In the genomic region with DNA sequence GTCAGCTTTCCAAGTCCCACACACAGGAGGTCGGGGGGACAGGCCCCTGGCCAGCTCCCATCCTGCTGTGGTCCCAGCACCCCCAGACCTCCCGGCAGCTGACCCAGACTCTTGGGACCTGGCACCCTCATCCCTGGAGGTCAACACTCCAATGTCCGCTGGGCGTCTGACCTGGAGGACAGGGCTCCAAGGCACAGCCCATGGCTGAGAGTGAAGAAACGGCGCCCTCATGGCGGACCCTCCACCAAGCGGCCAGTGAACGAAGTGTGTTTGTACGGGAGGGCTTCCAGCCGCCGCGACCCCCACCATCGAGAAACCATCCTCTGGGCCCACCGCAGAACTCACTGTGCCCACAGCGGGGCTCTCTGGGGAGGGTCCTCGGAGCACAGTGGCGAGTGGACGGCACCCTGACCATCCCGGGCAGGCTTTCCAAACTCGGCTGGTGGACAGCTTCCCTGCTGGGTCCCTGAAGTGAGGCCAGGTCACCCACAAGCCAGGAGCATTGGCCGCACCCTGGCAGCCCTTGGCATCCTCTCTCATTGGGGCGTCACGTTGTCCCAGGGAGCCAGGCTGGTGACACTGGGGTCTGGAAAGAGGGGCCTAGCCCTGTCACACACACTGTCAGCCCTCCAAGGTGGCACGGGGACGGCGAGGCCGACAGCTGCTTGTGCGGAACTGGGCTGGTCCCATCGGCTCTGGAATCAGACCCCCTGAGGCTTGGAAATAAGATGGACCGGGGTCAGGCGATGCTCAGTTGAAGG, we compare ENCODE assay signal across 14 cellular contexts. TPM values are rescaled to one million over a fixed set of nuclear protein-coding genes. Genes with fewer than 3 reads are reported as not detected.
DNase-seq lines count a peak whose midpoint lies in the region; ATAC-seq and TF ChIP-seq lines count a peak whose summit lies in the region.
"Had no signal": no experiment of that assay in that cellular context is flagged by ENCODE, and none has a peak within 500 bp of the region (broad histone marks: within the 10 kb centered on the region; RNA-seq: fewer than 3 reads in every experiment).

No MANE protein-coding gene starts in this region.

- H3K4me3 Mint-ChIP-seq in immature natural killer cell = no peak overlapping the region
- H3K4me3 Mint-ChIP-seq: activated naive CD4-positive, alpha-beta T cell treated with anti-CD3 and anti-CD28 coated beads, Interleukin-2, amount 10 ng/mL, durations not matched to agents 7 days and 5 days; neural crest cell had no signal

- H3K9me1 ChIP-seq in IMR-90 (ENCODE audit: insufficient read depth, low read length) = peaks cover 12% of the 10 kb centered on the region

- H2AK5ac ChIP-seq in IMR-90 (ENCODE audit: low read depth, low read length) = peak overlapping the region; percentile 99

- peak overlapping the region; percentile 99 for H4K91ac ChIP-seq in IMR-90 (ENCODE audit: insufficient read depth, low read depth, low read length)

- CTCF ChIA-PET in IMR-90 (lab: Yijun Ruan, JAX) = interaction anchor here (1.2 to 1.3 kb wide), 2 partner anchors 24 to 69 kb away, joined by 3 read pairs; a partner anchor contains a TSS

- H3K4me3 ChIP-seq in IMR-90 (ENCODE audit: insufficient read depth, low read depth, low read length) = no peak overlapping the region
- H3K4me3 ChIP-seq in duodenal mucosa (ENCODE audit: low read depth in 1 of 2, low read length in 2 of 2) = no peak overlapping the region
- no peak overlapping the region for H3K4me3 ChIP-seq in stomach smooth muscle (ENCODE audit: low read length in 2 of 2)

- H3K18ac ChIP-seq in IMR-90 (ENCODE audit: low read depth, low read length) = peak overlapping the region; percentile 75

- H3K56ac ChIP-seq in IMR-90 (ENCODE audit: extremely low read depth, insufficient read depth, low read length) = peak overlapping the region; percentile 91

- no peak overlapping the region; the same call in 1 of the 2 replicates for H3K4me2 ChIP-seq in IMR-90 (ENCODE audit: low read depth, low read length)

- peak overlapping the region; percentile 99 for H3K4ac ChIP-seq in IMR-90 (ENCODE audit: low read depth, low read length)

- no peaks in the 10 kb centered on the region for H3K36me3 Mint-ChIP-seq in immature natural killer cell
- H3K36me3 Mint-ChIP-seq: activated naive CD4-positive, alpha-beta T cell treated with anti-CD3 and anti-CD28 coated beads, Interleukin-2, amount 10 ng/mL, durations not matched to agents 7 days and 5 days had no signal

- TF ChIP-seq CTCF in IMR-90 (conservative IDR thresholded peaks at IDR 0.05; ENCODE audit: low read depth, low read length) = no peak

- peak overlapping the region; percentile 96 for H3K14ac ChIP-seq in IMR-90 (replicated peaks; ENCODE audit: low read depth, low read length)

- H3K9me3 ChIP-seq in IMR-90 (ENCODE audit: control insufficient read depth, insufficient read depth, low read length) (no peaks in the 10 kb centered on the region), duodenal mucosa (ENCODE audit: control insufficient read depth in 1 of 2, low read length in 2 of 2) (no peaks in the 10 kb centered on the region), stomach smooth muscle (ENCODE audit: control insufficient read depth in 2 of 2, low read length in 2 of 2) (no peaks in the 10 kb centered on the region)

- peak overlapping the region; percentile 99 for H2BK5ac ChIP-seq in IMR-90 (ENCODE audit: low read depth, low read length, poor library complexity, severe bottlenecking)

- peak overlapping the region; percentile 87 for H4K5ac ChIP-seq in IMR-90 (ENCODE audit: low read depth, low read length)

- H3K4me1 ChIP-seq in IMR-90 (ENCODE audit: control insufficient read depth, insufficient read depth, low read length) (peaks cover 27% of the 10 kb centered on the region), duodenal mucosa (ENCODE audit: control insufficient read depth in 1 of 2, insufficient read depth in 2 of 2, low read length in 2 of 2) (no peaks in the 10 kb centered on the region), stomach smooth muscle (ENCODE audit: control insufficient read depth, insufficient read depth, low read length) (peaks cover 28% of the 10 kb centered on the region)

- peaks cover 4 to 40% of the 10 kb centered on the region in 2 experiments; a peak in 3 of 4 replicates for H3K79me1 ChIP-seq in IMR-90 (ENCODE audit: low read depth in 1 of 2, low read length in 2 of 2)

- H3K27ac Mint-ChIP-seq in immature natural killer cell = peak overlapping the region in 1 of 6 donors; percentile 60
- H3K27ac Mint-ChIP-seq: activated naive CD4-positive, alpha-beta T cell treated with anti-CD3 and anti-CD28 coated beads, Interleukin-2, amount 10 ng/mL, durations not matched to agents 7 days and 5 days had no signal

- TF ChIP-seq RAD21 in IMR-90 (IDR thresholded peaks at IDR 0.05; ENCODE audit: low read length) = no peak

- intact Hi-C loops in IMR-90 (cut with micrococcal nuclease) = loop anchor here (1.0 to 2.0 kb wide), 3 partner anchors 14 to 42 kb away; no protein-coding TSS in a partner anchor

- H2AFZ ChIP-seq in IMR-90 (replicated peaks; ENCODE audit: low read length, poor library complexity) = peak overlapping the region; percentile 79

- peak overlapping the region; percentile 83 to 88 for H4K8ac ChIP-seq in IMR-90 (ENCODE audit: low read depth in 2 of 2, low read length in 2 of 2)

- DNase-seq in IMR-90 (no peak), mesenteric fat pad (ENCODE audit: low spot score) (peak; percentile 89), NCI-H748 (lab: John Stamatoyannopoulos, UW; ENCODE audit: unreplicated experiment) (no peak), immature natural killer cell (no peak), NCI-H524 (lab: John Stamatoyannopoulos, UW) (no peak)
- DNase-seq: activated naive CD4-positive, alpha-beta T cell treated with anti-CD3 and anti-CD28 coated beads, Interleukin-2, amount 10 ng/mL, durations not matched to agents 7 days and 5 days; C1 segment of cervical spinal cord; stimulated activated CD4-positive, alpha-beta T cell treated with anti-CD3 and anti-CD28 coated beads, Interleukin-4, amount 100 ng/mL, for 4 hours; substantia nigra; SW 1271 had no signal

- ATAC-seq in IMR-90 (ENCODE audit: low read depth) (no peak), HG02623 (IDR thresholded peaks at IDR 0.05; ENCODE audit: unreplicated experiment) (no peak)

- WGBS in IMR-90 (ENCODE audit: extremely low coverage in 2 of 2, insufficient read length in 1 of 2), 2 experiments = 87% methylated on average over 14 of the region's 32 CpGs; no CpG with 5 or more reads in 1 of the 2 experiments

- 0 out of 2 replicates have a peak, but pooled peaks cover 3% of the 10 kb centered on the region for H4K20me1 ChIP-seq in IMR-90 (ENCODE audit: insufficient read depth, low read length)

- dilution Hi-C loops in IMR-90 (cut with HindIII; ENCODE audit: low sequenced_read_pairs, unreplicated experiment) = no loop called here

- H3K27me3 Mint-ChIP-seq in immature natural killer cell (ENCODE audit: low read depth in 3 of 3) = peaks cover 4 to 16% (median 14%) of the 10 kb centered on the region in 3 donors
- H3K27me3 Mint-ChIP-seq: activated naive CD4-positive, alpha-beta T cell treated with anti-CD3 and anti-CD28 coated beads, Interleukin-2, amount 10 ng/mL, durations not matched to agents 7 days and 5 days had no signal

- in situ Hi-C loops in IMR-90 (cut with MboI; ENCODE audit: low sequenced_read_pairs) = no loop called here

- TF ChIP-seq POLR2A in IMR-90 (IDR thresholded peaks at IDR 0.05; ENCODE audit: low read depth, low read length) = no peak; the same call in 1 of the 2 replicates

- peak overlapping the region; percentile 95 for H2AK9ac ChIP-seq in IMR-90 (replicated peaks; ENCODE audit: low read depth, low read length, poor library complexity)

- H3K36me3 ChIP-seq in IMR-90 (ENCODE audit: control insufficient read depth, insufficient read depth, low read length) = no peaks in the 10 kb centered on the region
- no peaks in the 10 kb centered on the region for H3K36me3 ChIP-seq in duodenal mucosa (ENCODE audit: control insufficient read depth in 1 of 2, insufficient read depth in 2 of 2, low read length in 2 of 2)
- no peaks in the 10 kb centered on the region for H3K36me3 ChIP-seq in stomach smooth muscle (ENCODE audit: control insufficient read depth in 2 of 2, insufficient read depth in 2 of 2, low read length in 2 of 2)

- peaks cover 0 to 10% (median 0%) of the 10 kb centered on the region in 6 donors for H3K9me3 Mint-ChIP-seq in immature natural killer cell
- H3K9me3 Mint-ChIP-seq: activated naive CD4-positive, alpha-beta T cell treated with anti-CD3 and anti-CD28 coated beads, Interleukin-2, amount 10 ng/mL, durations not matched to agents 7 days and 5 days; neural crest cell had no signal

- BruUV-seq in IMR-90 (replicated peaks; lab: Mats Ljungman, UMichigan) = no TSS peak

- POLR2A ChIA-PET in IMR-90 (lab: Charles Lee; ENCODE audit: unreplicated experiment) = no interaction called here

- peak overlapping the region; percentile 34; the same call in 1 of the 2 replicates for H3K9ac ChIP-seq in IMR-90 (ENCODE audit: low read depth, low read length)
- H3K9ac ChIP-seq in duodenal mucosa (ENCODE audit: low read depth in 1 of 2, low read length in 2 of 2) = no peak overlapping the region
- peak overlapping the region in 1 of 2 donors; percentile 13 for H3K9ac ChIP-seq in stomach smooth muscle (ENCODE audit: low read length in 2 of 2)

- H2BK15ac ChIP-seq in IMR-90 (ENCODE audit: low read depth, low read length) = peak overlapping the region; percentile 100; the same call in 2 of the 3 replicates

- H3K4me1 Mint-ChIP-seq in immature natural killer cell = peaks cover 0 to 17% of the 10 kb centered on the region in 2 donors
- H3K4me1 Mint-ChIP-seq: activated naive CD4-positive, alpha-beta T cell treated with anti-CD3 and anti-CD28 coated beads, Interleukin-2, amount 10 ng/mL, durations not matched to agents 7 days and 5 days had no signal

- H3K27ac ChIP-seq in IMR-90 (ENCODE audit: insufficient read depth, low read length) (peak overlapping the region; percentile 95), duodenal mucosa (ENCODE audit: low read depth, low read length) (peak overlapping the region; percentile 78), stomach smooth muscle (ENCODE audit: low read length) (peak overlapping the region; percentile 76)

- H2BK20ac ChIP-seq in IMR-90 (ENCODE audit: low read depth, low read length) = peak overlapping the region; percentile 86

- H3K27me3 ChIP-seq in IMR-90 (ENCODE audit: control insufficient read depth, insufficient read depth, low read length) = no peaks in the 10 kb centered on the region
- H3K27me3 ChIP-seq in duodenal mucosa (ENCODE audit: control insufficient read depth in 1 of 2, insufficient read depth in 2 of 2, low read length in 2 of 2) = no peaks in the 10 kb centered on the region
- no peaks in the 10 kb centered on the region for H3K27me3 ChIP-seq in stomach smooth muscle (ENCODE audit: control insufficient read depth in 1 of 2, insufficient read depth in 2 of 2, low read length in 2 of 2)

- H2BK120ac ChIP-seq in IMR-90 (ENCODE audit: low read depth, low read length) = peak overlapping the region; percentile 100

- peak overlapping the region; percentile 89 for H3K23ac ChIP-seq in IMR-90 (ENCODE audit: low read depth, low read length)

RNA-seq across cellular contexts. Expression of a gene that starts 47.8 kb away (rescaled TPM):
- total RNA-seq in IMR-90 (2012; rRNA removed) (208 and 222 TPM in 2 replicates), mesenteric fat pad (735 TPM)
- polyA plus RNA-seq in IMR-90 (2012; rRNA removed) (1,065 and 1,165 TPM in 2 replicates), immature natural killer cell (10 to 100 TPM in 2 of 3 donors, 1 to 10 TPM in 1; 4.4 to 46.6 (median 30.6) TPM)
- polyA plus RNA-seq in IMR-90 (2012; cell fraction: cytosol; rRNA removed) = 753 and 1,846 TPM in 2 replicates
- 2,830 and 5,552 TPM in 2 replicates for polyA plus RNA-seq in IMR-90 (2012; cell fraction: nucleus; rRNA removed; ENCODE audit: low replicate concordance)
